Comparison of ENCODE assay signal across 23 cellular contexts in genomic region chr9:89543057-89543456, GRCh38. TPM values are rescaled to one million over a fixed set of nuclear protein-coding genes. Genes with fewer than 3 reads are reported as not detected.
DNase-seq lines count a peak whose midpoint lies in the region; ATAC-seq, FAIRE-seq and TF ChIP-seq lines count a peak whose summit lies in the region.
"Had no signal": no experiment of that assay in that cellular context is flagged by ENCODE, and none has a peak within 500 bp of the region (broad histone marks: within the 10 kb centered on the region; RNA-seq: fewer than 3 reads in every experiment).

No MANE protein-coding gene starts in this region.

- H3K4ac ChIP-seq in H1 (replicated peaks; ENCODE audit: insufficient read length, low read depth, low read length), result no peak overlapping the region

- H3K4me3 Mint-ChIP-seq in CD4-positive, alpha-beta T cell, result no peak overlapping the region
- no peak overlapping the region for H3K4me3 Mint-ChIP-seq in stimulated activated effector memory CD8-positive, alpha-beta T cell treated with anti-CD3 and anti-CD28 coated beads, Interleukin-12 subunit alpha, Interleukin-12 subunit beta, amount 100 ng/mL, for 72 hours
- H3K4me3 Mint-ChIP-seq: activated naive CD4-positive, alpha-beta T cell treated with anti-CD3 and anti-CD28 coated beads, Interleukin-2, amount 50 U/mL, for 24 hours had no signal

- no TSS peak for BruUV-seq in OCI-LY7 (replicated peaks; lab: Mats Ljungman, UMichigan)

- no peak overlapping the region for H2AK5ac ChIP-seq in H1 (ENCODE audit: low read depth, low read length)

- no peak overlapping the region for H2BK120ac ChIP-seq in H1 (replicated peaks; ENCODE audit: low read depth, low read length)

- H3K27ac Mint-ChIP-seq in CD4-positive, alpha-beta T cell, result peak overlapping the region; percentile 30
- H3K27ac Mint-ChIP-seq in stimulated activated effector memory CD8-positive, alpha-beta T cell treated with anti-CD3 and anti-CD28 coated beads, Interleukin-12 subunit alpha, Interleukin-12 subunit beta, amount 100 ng/mL, for 72 hours, result peak overlapping the region; percentile 45
- H3K27ac Mint-ChIP-seq: activated naive CD4-positive, alpha-beta T cell treated with anti-CD3 and anti-CD28 coated beads, Interleukin-2, amount 50 U/mL, for 24 hours had no signal

- H3K27me3 ChIP-seq in CD4-positive, alpha-beta T cell (ENCODE audit: control insufficient read depth, insufficient read depth, low read length), result no peaks in the 10 kb centered on the region
- H3K27me3 ChIP-seq in H1 (replicated peaks in 1 of 4; ENCODE audit: control insufficient read depth in 3 of 4, extremely low read depth in 1 of 4, insufficient read depth in 3 of 4, low read length in 3 of 4), result no peaks in the 10 kb centered on the region; a peak in 1 of 7 replicates
- H3K27me3 ChIP-seq: left lung, upper lobe of right lung had no signal

- no peak overlapping the region for H4K8ac ChIP-seq in H1 (ENCODE audit: extremely low read depth, insufficient read depth, low read length)

- H4K20me1 ChIP-seq in OCI-LY7 (ENCODE audit: insufficient read depth, low read length), result no peaks in the 10 kb centered on the region
- H4K20me1 ChIP-seq in H1 (replicated peaks in 1 of 2; ENCODE audit: control insufficient read depth in 1 of 2, insufficient read depth in 2 of 2, low read length in 2 of 2), result no peaks in the 10 kb centered on the region

- FAIRE-seq in H1 (lab: Jason Lieb, UNC), result no peak
- FAIRE-seq: D721Med had no signal

- H3K23me2 ChIP-seq in H1 (ENCODE audit: low read depth, low read length), result no peaks in the 10 kb centered on the region

- no peak overlapping the region for H3K14ac ChIP-seq in H1 (ENCODE audit: insufficient read length)

- CTCF ChIA-PET in CD4-positive, alpha-beta T cell (lab: Charles Lee), result interaction anchor here (1.3 kb wide), 1 partner anchor 114 kb away, joined by 3 read pairs; no protein-coding TSS in a partner anchor
- CTCF ChIA-PET in OCI-LY7 (lab: Charles Lee; ENCODE audit: unreplicated experiment) (interaction anchor here (0.6 to 1.8 kb wide), 6 partner anchors 13 to 114 kb away, joined by 3 to 7 read pairs (median 4); no protein-coding TSS in a partner anchor), H1 (lab: Charles Lee; ENCODE audit: partially characterized antibody) (interaction anchor here (1.0 to 4.1 kb wide), 9 partner anchors 10 to 114 kb away, joined by 3 to 25 read pairs (median 5); no protein-coding TSS in a partner anchor)

- H3K4me1 ChIP-seq in OCI-LY7 (ENCODE audit: insufficient read depth, low read length, poor library complexity, severe bottlenecking), result peaks cover 44% of the 10 kb centered on the region
- peaks cover 0 to 9% (median 5%) of the 10 kb centered on the region in 4 experiments; a peak in 6 of 7 replicates for H3K4me1 ChIP-seq in H1 (replicated peaks in 1 of 4; ENCODE audit: control insufficient read depth in 3 of 4, insufficient read depth in 4 of 4, low read length in 3 of 4)
- H3K4me1 ChIP-seq: left lung, upper lobe of right lung had no signal

- WGBS in H1 (ENCODE audit: extremely low coverage in 1 of 2, insufficient coverage in 1 of 2, insufficient read length in 1 of 2, insufficient replicate concordance in 2 of 2, low coverage in 1 of 2, low lambda C conversion rate in 2 of 2, missing lambda C conversion rate in 1 of 2), 2 experiments, result 82% methylated on average over 10 of the region's 10 CpGs; no CpG with 5 or more reads in 1 of the 2 experiments

- no peak overlapping the region for H3K23ac ChIP-seq in H1 (ENCODE audit: insufficient read length)

- no peak for TF ChIP-seq CTCF in CD4-positive, alpha-beta T cell (IDR thresholded peaks at IDR 0.05)
- TF ChIP-seq CTCF in OCI-LY7 (conservative IDR thresholded peaks at IDR 0.05; ENCODE audit: low read length) (no peak), H1 (IDR thresholded peaks at IDR 0.05; ENCODE audit: control extremely low read depth in 1 of 3, insufficient read depth in 1 of 3, low read depth in 1 of 3, low read length in 3 of 3) (no peak)

- H3K27me3 Mint-ChIP-seq in CD4-positive, alpha-beta T cell, result no peaks in the 10 kb centered on the region
- H3K27me3 Mint-ChIP-seq: activated naive CD4-positive, alpha-beta T cell treated with anti-CD3 and anti-CD28 coated beads, Interleukin-2, amount 50 U/mL, for 24 hours had no signal

- POLR2A ChIA-PET in CD4-positive, alpha-beta T cell (lab: Charles Lee), result interaction anchor here (1.1 to 1.9 kb wide), 3 partner anchors 18 to 53 kb away, joined by 3 to 7 read pairs (median 3); no protein-coding TSS in a partner anchor
- POLR2A ChIA-PET in OCI-LY7 (lab: Charles Lee), result interaction anchor here (0.6 to 4.4 kb wide), 9 partner anchors 7 to 106 kb away, joined by 3 to 28 read pairs (median 4); no protein-coding TSS in a partner anchor
- POLR2A ChIA-PET in H1 (lab: Charles Lee; ENCODE audit: partially characterized antibody), result interaction anchor here (1.2 kb wide), 1 partner anchor 141 kb away, joined by 3 read pairs; no protein-coding TSS in a partner anchor

- H3K18ac ChIP-seq in H1 (ENCODE audit: extremely low read depth, low read length), result no peak overlapping the region

- H3K9me3 ChIP-seq in CD4-positive, alpha-beta T cell (ENCODE audit: control insufficient read depth, low read length), result peaks cover 4% of the 10 kb centered on the region
- H3K9me3 ChIP-seq in OCI-LY7 (ENCODE audit: low read length) (peaks cover 12% of the 10 kb centered on the region; the same call in 1 of the 2 replicates), H1 (ENCODE audit: insufficient read depth in 2 of 2, low read depth in 1 of 2, low read length in 1 of 2) (peaks cover 3 to 5% of the 10 kb centered on the region in 2 experiments; a peak in 2 of 4 replicates)
- H3K9me3 ChIP-seq: SK-N-SH, upper lobe of right lung had no signal

- no peaks in the 10 kb centered on the region for H3K9me2 ChIP-seq in OCI-LY7 (ENCODE audit: insufficient read depth, low read length)
- H3K9me2 ChIP-seq: SK-N-SH had no signal

- no peak overlapping the region for H4K5ac ChIP-seq in H1 (ENCODE audit: insufficient read length, low read depth, low read length)

- H3K79me2 ChIP-seq in OCI-LY7 (ENCODE audit: insufficient read depth, low read depth, low read length) (no peaks in the 10 kb centered on the region), H1 (ENCODE audit: control insufficient read depth in 1 of 2, insufficient read depth in 2 of 2, low read length in 2 of 2) (no peaks in the 10 kb centered on the region)

- no peaks in the 10 kb centered on the region; the same call in 1 of the 2 replicates for H3K36me3 ChIP-seq in OCI-LY7 (ENCODE audit: insufficient read depth, low read length)
- H3K36me3 ChIP-seq in H1 (ENCODE audit: control insufficient read depth in 2 of 4, insufficient read depth in 4 of 4, low read length in 3 of 4), result no peaks in the 10 kb centered on the region
- H3K36me3 ChIP-seq: left lung, upper lobe of right lung had no signal

- no peaks in the 10 kb centered on the region for H3K79me1 ChIP-seq in H1 (ENCODE audit: low read depth, low read length)

- no peak for ATAC-seq in CD4-positive, alpha-beta T cell (ENCODE audit: poor library complexity)
- no peak for ATAC-seq in stimulated activated effector memory CD8-positive, alpha-beta T cell treated with anti-CD3 and anti-CD28 coated beads, Interleukin-12 subunit alpha, Interleukin-12 subunit beta, amount 100 ng/mL, for 72 hours
- no peak for ATAC-seq in GM21390 (IDR thresholded peaks at IDR 0.05; ENCODE audit: unreplicated experiment)
- ATAC-seq: upper lobe of right lung had no signal

- no peak overlapping the region for H3K56ac ChIP-seq in H1 (replicated peaks; ENCODE audit: insufficient read length, low read depth, low read length)

- 0 out of 2 replicates have a peak overlapping the region, but pooled peaks have one; percentile 46 for H2BK12ac ChIP-seq in H1 (ENCODE audit: low read depth, low read length)

- no peak for TF ChIP-seq EP300 in H1 (IDR thresholded peaks at IDR 0.05; ENCODE audit: borderline replicate concordance in 1 of 2, low read depth in 2 of 2, low read length in 2 of 2)

- no peaks in the 10 kb centered on the region for H3K9me3 Mint-ChIP-seq in CD4-positive, alpha-beta T cell
- peaks cover 16% of the 10 kb centered on the region for H3K9me3 Mint-ChIP-seq in stimulated activated effector memory CD8-positive, alpha-beta T cell treated with anti-CD3 and anti-CD28 coated beads, Interleukin-12 subunit alpha, Interleukin-12 subunit beta, amount 100 ng/mL, for 72 hours

- H3K9ac ChIP-seq in H1 (replicated peaks in 1 of 4; ENCODE audit: extremely low read depth in 1 of 4, low read depth in 3 of 4, low read length in 3 of 4), result no peak overlapping the region
- H3K9ac ChIP-seq: SK-N-SH had no signal

- no peak for TF ChIP-seq POLR2A in H1 (IDR thresholded peaks at IDR 0.05; ENCODE audit: control extremely low read depth in 1 of 2, low read depth in 2 of 2, low read length in 2 of 2)

- intact Hi-C loops in CD4-positive, alpha-beta T cell (cut with DNase I, micrococcal nuclease), result loop anchor here in 1 of 2 experiments (1.0 kb wide), 1 partner anchor 168 kb away; no protein-coding TSS in a partner anchor
- intact Hi-C loops in OCI-LY7 (cut with micrococcal nuclease; ENCODE audit: unreplicated experiment), result no loop called here

- H4K91ac ChIP-seq in H1 (replicated peaks; ENCODE audit: insufficient read length, low read length), result no peak overlapping the region

- H2AFZ ChIP-seq in OCI-LY7 (ENCODE audit: low read length) (peak overlapping the region; percentile 61; the same call in 1 of the 2 replicates), H1 (ENCODE audit: low read length) (no peak overlapping the region)

- no peak overlapping the region for H2BK20ac ChIP-seq in H1 (ENCODE audit: low read length)

- no peak overlapping the region for H2BK15ac ChIP-seq in H1 (ENCODE audit: low read length)

- H3K4me1 Mint-ChIP-seq in CD4-positive, alpha-beta T cell (ENCODE audit: low read depth), result peaks cover 69% of the 10 kb centered on the region
- peaks cover 56% of the 10 kb centered on the region for H3K4me1 Mint-ChIP-seq in stimulated activated effector memory CD8-positive, alpha-beta T cell treated with anti-CD3 and anti-CD28 coated beads, Interleukin-12 subunit alpha, Interleukin-12 subunit beta, amount 100 ng/mL, for 72 hours

- no peak for DNase-seq in CD4-positive, alpha-beta T cell
- DNase-seq in OCI-LY7 (ENCODE audit: low spot score), result no peak
- DNase-seq in H1 (ENCODE audit: low read depth in 1 of 2, low spot score in 2 of 2), result no peak
- DNase-seq in stimulated activated effector memory CD8-positive, alpha-beta T cell treated with anti-CD3 and anti-CD28 coated beads, Interleukin-12 subunit alpha, Interleukin-12 subunit beta, amount 100 ng/mL, for 72 hours (ENCODE audit: low spot score in 2 of 2), result no peak
- DNase-seq in activated CD4-positive, alpha-beta T cell treated with anti-CD3 and anti-CD28 coated beads, Interleukin-2, amount 50 U/mL, for 1 hour, result no peak
- no peak for DNase-seq in activated T-cell treated with anti-CD3 and anti-CD28 coated beads, Interleukin-2, amount 50 U/mL, for 48 hours
- DNase-seq: aorta; KBM-7; left lung; NCI-H1436; NCI-H2107; NCI-H446 treated with DMSO at 0.1 percent for 48 hours; stimulated activated CD4-positive, alpha-beta T cell treated with anti-CD3 and anti-CD28 coated beads, Interleukin-1b, Interleukin-23, amount 100 ng/mL, for 48 hours; stimulated activated CD8-positive, alpha-beta memory T cell treated with anti-CD3 and anti-CD28 coated beads, Interleukin-4, amount 100 ng/mL, for 48 hours; T-helper 9 cell; upper lobe of right lung had no signal

- H3K4me2 ChIP-seq in OCI-LY7 (ENCODE audit: low read length) (peak overlapping the region; percentile 65), H1 (ENCODE audit: insufficient read depth in 1 of 2, low read depth in 2 of 2, low read length in 2 of 2) (no peak overlapping the region)
- H3K4me2 ChIP-seq: SK-N-SH had no signal

- TF ChIP-seq RAD21 in H1 (IDR thresholded peaks at IDR 0.05 in 1 of 2, conservative IDR thresholded peaks at IDR 0.05 in 1 of 2; ENCODE audit: low read depth in 2 of 2, low read length in 2 of 2), result no peak

- peaks cover 7% of the 10 kb centered on the region for H3K36me3 Mint-ChIP-seq in CD4-positive, alpha-beta T cell (ENCODE audit: low read depth)
- H3K36me3 Mint-ChIP-seq in stimulated activated effector memory CD8-positive, alpha-beta T cell treated with anti-CD3 and anti-CD28 coated beads, Interleukin-12 subunit alpha, Interleukin-12 subunit beta, amount 100 ng/mL, for 72 hours, result peaks cover 5% of the 10 kb centered on the region

- H3K4me3 ChIP-seq in OCI-LY7 (ENCODE audit: low read depth, low read length, poor library complexity, severe bottlenecking) (peak overlapping the region; percentile 44), H1 (ENCODE audit: extremely low read depth in 1 of 4, insufficient read depth in 2 of 4, low read depth in 3 of 4, low read length in 4 of 4) (no peak overlapping the region)
- H3K4me3 ChIP-seq: left lung, skin epidermis, upper lobe of right lung had no signal

- H2BK5ac ChIP-seq in H1 (ENCODE audit: low read depth, low read length), result no peak overlapping the region

- H3K27ac ChIP-seq in CD4-positive, alpha-beta T cell (ENCODE audit: low read depth, low read length), result no peak overlapping the region
- H3K27ac ChIP-seq in OCI-LY7 (ENCODE audit: low read depth, low read length, poor library complexity, severe bottlenecking) (peak overlapping the region; percentile 85), H1 (ENCODE audit: low read depth, low read length) (no peak overlapping the region)
- H3K27ac ChIP-seq: C4-2B, left lung, upper lobe of right lung, VCaP had no signal

RNA-seq across cellular contexts. Expression of gene SEMA4D, which starts 45.1 kb away (rescaled TPM):
- 100 to 1,000 TPM; 399 to 430 TPM for total RNA-seq in CD4-positive, alpha-beta T cell
- total RNA-seq in OCI-LY7 (2014; rRNA removed; shearing (Covaris generic)), result 28.5 and 33.7 TPM in 2 replicates
- total RNA-seq in OCI-LY7 (2022), result 52.8 and 60.5 TPM in 2 replicates
- total RNA-seq in H1 (2021; fragmentation: NEBNext Ultra II Directional; extraction: Animal tissue kit (Norgen Biotek cat#: 25700)), result 63.1 and 70.4 TPM in 2 replicates
- 21.0 and 34.3 TPM in 2 replicates for polyA plus RNA-seq in H1 (2011; rRNA removed)
- 22.5 TPM for polyA plus RNA-seq in H1 (2011; cell fraction: cytosol; rRNA removed)
- 77.9 TPM for polyA plus RNA-seq in H1 (2011; cell fraction: nucleus; rRNA removed)
- polyA plus RNA-seq in H1 (2012, experiment 1 of 2), result 37.1 to 43.6 TPM (median 42.0 TPM) in 4 replicates
- 17.8 TPM for polyA plus RNA-seq in H1 (2012, experiment 2 of 2)
- 49.6 TPM for polyA plus RNA-seq in H1 (2013, experiment 1 of 2)
- polyA plus RNA-seq in H1 (2013, experiment 2 of 2), result 47.0 TPM
- polyA minus RNA-seq in H1 (2011; rRNA and poly(A)+ RNA removed), result 28.5 and 31.1 TPM in 2 replicates
- polyA minus RNA-seq in H1 (2011; cell fraction: cytosol; rRNA and poly(A)+ RNA removed), result 39.3 TPM
- polyA minus RNA-seq in H1 (2011; cell fraction: nucleus; rRNA and poly(A)+ RNA removed), result 60.8 TPM
